In the genomic region with DNA sequence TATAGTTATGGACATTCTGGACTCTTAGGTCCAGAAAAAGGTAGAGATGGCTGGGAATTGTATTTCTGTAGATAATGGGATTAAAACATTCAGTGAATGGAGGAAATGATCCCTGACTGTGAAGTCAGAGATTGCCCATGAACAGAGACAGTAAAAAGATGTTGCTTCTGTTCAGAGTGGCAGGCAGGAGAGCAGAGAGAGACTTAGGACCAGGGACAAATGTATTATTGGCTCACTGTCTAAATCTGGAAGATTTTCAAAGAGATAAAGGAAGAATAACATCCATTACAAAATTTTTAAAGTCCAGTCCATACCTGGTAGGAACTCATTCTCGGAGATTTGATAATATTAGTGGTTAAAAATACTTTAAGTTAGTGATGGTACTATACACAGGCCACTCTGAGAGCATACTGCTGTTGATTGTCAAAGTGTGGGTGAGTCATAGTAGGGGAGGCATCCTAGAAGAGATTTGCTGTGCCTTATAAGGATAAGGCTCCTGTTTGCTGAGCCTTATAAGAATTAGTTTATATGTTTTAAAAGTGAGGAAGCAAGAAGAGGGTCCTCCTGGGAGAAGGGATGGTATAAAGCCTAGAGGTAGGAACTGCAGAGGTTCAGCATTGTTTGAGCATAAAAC, we compare ENCODE assay signal across 15 cellular contexts. TPM values are rescaled to one million over a fixed set of nuclear protein-coding genes. Genes with fewer than 3 reads are reported as not detected.
DNase-seq lines count a peak whose midpoint lies in the region; FAIRE-seq and TF ChIP-seq lines count a peak whose summit lies in the region.
"Had no signal": no experiment of that assay in that cellular context is flagged by ENCODE, and none has a peak within 500 bp of the region (broad histone marks: within the 10 kb centered on the region; RNA-seq: fewer than 3 reads in every experiment).

No MANE protein-coding gene starts in this region.

- H3K9me3 Mint-ChIP-seq in mesothelial cell of epicardium (peaks cover 30% of the 10 kb centered on the region), glutamatergic neuron (ENCODE audit: unreplicated experiment) (peaks cover 2% of the 10 kb centered on the region)
- no peaks in the 10 kb centered on the region for H3K9me3 Mint-ChIP-seq in CD8-positive, alpha-beta memory T cell
- H3K9me3 Mint-ChIP-seq in activated naive CD4-positive, alpha-beta T cell treated with anti-CD3 and anti-CD28 coated beads for 36 hours: no peaks in the 10 kb centered on the region

- peaks cover 14 to 88% (median 75%) of the 10 kb centered on the region in 10 experiments for H3K4me1 ChIP-seq in BLaER1 treated with 17β-estradiol and CSF1 and Interleukin-3, amounts not matched to agents 10 nM and 100 nM
- H3K4me1 ChIP-seq in OCI-LY3 (ENCODE audit: low read length) (peaks cover 97% of the 10 kb centered on the region), endothelial cell of umbilical vein (ENCODE audit: control insufficient read depth, extremely low read depth, insufficient read depth, low read length) (no peaks in the 10 kb centered on the region)
- H3K4me1 ChIP-seq in CD8-positive, alpha-beta memory T cell (ENCODE audit: insufficient read depth, low read length): no peaks in the 10 kb centered on the region
- H3K4me1 ChIP-seq: right atrium auricular region had no signal

- H3K27ac Mint-ChIP-seq in mesothelial cell of epicardium (peak overlapping the region; percentile 59), glutamatergic neuron (ENCODE audit: unreplicated experiment) (no peak overlapping the region)
- no peak overlapping the region for H3K27ac Mint-ChIP-seq in CD8-positive, alpha-beta memory T cell
- no peak overlapping the region for H3K27ac Mint-ChIP-seq in activated naive CD4-positive, alpha-beta T cell treated with anti-CD3 and anti-CD28 coated beads for 36 hours
- H3K27ac Mint-ChIP-seq: CD4-positive, CD25-positive, alpha-beta regulatory T cell had no signal

- no peak overlapping the region for H3K9ac ChIP-seq in BLaER1 treated with 17β-estradiol and CSF1 and Interleukin-3, amounts not matched to agents 10 nM and 100 nM
- H3K9ac ChIP-seq in OCI-LY3 (ENCODE audit: low read length) (peak overlapping the region; percentile 91), endothelial cell of umbilical vein (replicated peaks; ENCODE audit: extremely low read depth, insufficient read depth, low read length) (no peak overlapping the region)

- H3K4me2 ChIP-seq in BLaER1 treated with 17β-estradiol and CSF1 and Interleukin-3, amounts not matched to agents 10 nM and 100 nM: peak overlapping the region in 6 of 11 experiments; percentile 1 to 68 (median 38); a peak in 5 of 22 replicates
- H3K4me2 ChIP-seq in OCI-LY3 (ENCODE audit: low read length) (peak overlapping the region; percentile 97), endothelial cell of umbilical vein (ENCODE audit: insufficient read depth, low read length) (no peak overlapping the region)

- H3K4me3 Mint-ChIP-seq in mesothelial cell of epicardium (no peak overlapping the region), glutamatergic neuron (ENCODE audit: unreplicated experiment) (no peak overlapping the region)
- H3K4me3 Mint-ChIP-seq in CD8-positive, alpha-beta memory T cell: no peak overlapping the region
- no peak overlapping the region for H3K4me3 Mint-ChIP-seq in activated naive CD4-positive, alpha-beta T cell treated with anti-CD3 and anti-CD28 coated beads for 36 hours
- H3K4me3 Mint-ChIP-seq: CD4-positive, CD25-positive, alpha-beta regulatory T cell had no signal

- no peaks in the 10 kb centered on the region for H3K36me3 ChIP-seq in BLaER1 treated with 17β-estradiol and CSF1 and Interleukin-3, amounts not matched to agents 10 nM and 100 nM
- H3K36me3 ChIP-seq in OCI-LY3 (replicated peaks; ENCODE audit: low read depth, low read length): peaks cover 4% of the 10 kb centered on the region
- H3K36me3 ChIP-seq in endothelial cell of umbilical vein (ENCODE audit: control insufficient read depth in 2 of 2, extremely low read depth in 1 of 2, insufficient read depth in 2 of 2, low read length in 2 of 2): no peaks in the 10 kb centered on the region
- H3K36me3 ChIP-seq in CD8-positive, alpha-beta memory T cell (ENCODE audit: insufficient read depth, low read length): no peaks in the 10 kb centered on the region
- H3K36me3 ChIP-seq: right atrium auricular region, stomach had no signal

- TF ChIP-seq CTCF in OCI-LY3 (IDR thresholded peaks at IDR 0.05; ENCODE audit: low read depth, low read length) (no peak), endothelial cell of umbilical vein (IDR thresholded peaks at IDR 0.05; ENCODE audit: extremely low read depth in 1 of 2, insufficient read depth in 1 of 2, low read depth in 1 of 2, low read length in 2 of 2) (no peak), mesothelial cell of epicardium (IDR thresholded peaks at IDR 0.05; ENCODE audit: unreplicated experiment) (no peak), glutamatergic neuron (IDR thresholded peaks at IDR 0.05; ENCODE audit: partially characterized antibody, unreplicated experiment) (no peak)

- peaks cover 40% of the 10 kb centered on the region for H3K4me1 Mint-ChIP-seq in mesothelial cell of epicardium
- peaks cover 33% of the 10 kb centered on the region for H3K4me1 Mint-ChIP-seq in glutamatergic neuron (ENCODE audit: low read depth, unreplicated experiment)
- H3K4me1 Mint-ChIP-seq in CD8-positive, alpha-beta memory T cell: no peaks in the 10 kb centered on the region
- H3K4me1 Mint-ChIP-seq in activated naive CD4-positive, alpha-beta T cell treated with anti-CD3 and anti-CD28 coated beads for 36 hours (ENCODE audit: low read depth): peaks cover 11% of the 10 kb centered on the region

- peak; percentile 15 for DNase-seq in endothelial cell of umbilical vein (ENCODE audit: low read depth, low spot score)
- DNase-seq in mesothelial cell of epicardium (ENCODE audit: low spot score in 2 of 2, unreplicated experiment in 2 of 2): no peak
- DNase-seq in mucosa of gallbladder (ENCODE audit: low spot score): no peak
- no peak for DNase-seq in glutamatergic neuron
- no peak for DNase-seq in CD8-positive, alpha-beta memory T cell
- DNase-seq in activated naive CD4-positive, alpha-beta T cell treated with anti-CD3 and anti-CD28 coated beads for 36 hours: no peak
- DNase-seq: activated CD4-positive, CD25-positive, alpha-beta regulatory T cell treated with anti-CD3 and anti-CD28 coated beads, Interleukin-2, amount 50 U/mL, for 72 hours; KBM-7; NCI-H2029; stomach had no signal

- no peaks in the 10 kb centered on the region for H3K9me1 ChIP-seq in endothelial cell of umbilical vein (replicated peaks; ENCODE audit: control insufficient read depth, extremely low read depth, insufficient read depth, low read length)

- POLR2A ChIA-PET in endothelial cell of umbilical vein (lab: Charles Lee): no interaction called here
- POLR2A ChIA-PET in CD8-positive, alpha-beta memory T cell (lab: Charles Lee): no interaction called here

- H3K36me3 Mint-ChIP-seq in mesothelial cell of epicardium (no peaks in the 10 kb centered on the region), glutamatergic neuron (ENCODE audit: unreplicated experiment) (no peaks in the 10 kb centered on the region)
- no peaks in the 10 kb centered on the region for H3K36me3 Mint-ChIP-seq in CD8-positive, alpha-beta memory T cell
- H3K36me3 Mint-ChIP-seq in activated naive CD4-positive, alpha-beta T cell treated with anti-CD3 and anti-CD28 coated beads for 36 hours (ENCODE audit: low read depth): no peaks in the 10 kb centered on the region
- H3K36me3 Mint-ChIP-seq: CD4-positive, CD25-positive, alpha-beta regulatory T cell had no signal

- CTCF ChIA-PET in endothelial cell of umbilical vein (lab: Charles Lee): interaction anchor here (1.1 kb wide), 1 partner anchor 7 kb away, joined by 3 read pairs; no protein-coding TSS in a partner anchor
- CTCF ChIA-PET in CD8-positive, alpha-beta memory T cell (lab: Charles Lee): no interaction called here
- CTCF ChIA-PET in activated naive CD4-positive, alpha-beta T cell treated with anti-CD3 and anti-CD28 coated beads for 36 hours (lab: Charles Lee): no interaction called here

- H3K27ac ChIP-seq in BLaER1 treated with 17β-estradiol and CSF1 and Interleukin-3, amounts not matched to agents 10 nM and 100 nM: no peak overlapping the region; a peak in 2 of 22 replicates
- peak overlapping the region; percentile 100 for H3K27ac ChIP-seq in OCI-LY3 (ENCODE audit: low read length)
- no peak overlapping the region for H3K27ac ChIP-seq in endothelial cell of umbilical vein (ENCODE audit: insufficient read depth, low read depth, low read length)
- no peak overlapping the region for H3K27ac ChIP-seq in CD8-positive, alpha-beta memory T cell (ENCODE audit: low read depth, low read length)
- H3K27ac ChIP-seq: epithelial cell of prostate, right atrium auricular region, stomach had no signal

- 0 out of 22 replicates have a peak, but pooled peaks cover 0 to 6% (median 0%) of the 10 kb centered on the region in 11 experiments for H3K27me3 ChIP-seq in BLaER1 treated with 17β-estradiol and CSF1 and Interleukin-3, amounts not matched to agents 10 nM and 100 nM
- no peaks in the 10 kb centered on the region for H3K27me3 ChIP-seq in OCI-LY3 (ENCODE audit: low read depth, low read length)
- H3K27me3 ChIP-seq in endothelial cell of umbilical vein (ENCODE audit: control insufficient read depth in 2 of 2, insufficient read depth in 2 of 2, low read length in 2 of 2): no peaks in the 10 kb centered on the region
- H3K27me3 ChIP-seq in CD8-positive, alpha-beta memory T cell (ENCODE audit: insufficient read depth, low read length, poor library complexity, severe bottlenecking): no peaks in the 10 kb centered on the region
- H3K27me3 ChIP-seq: right atrium auricular region had no signal

- peaks cover 91% of the 10 kb centered on the region for H3K79me2 ChIP-seq in OCI-LY3 (ENCODE audit: low read length)
- peaks cover 2% of the 10 kb centered on the region for H3K79me2 ChIP-seq in endothelial cell of umbilical vein (ENCODE audit: control insufficient read depth, insufficient read depth, low read length)

- intact Hi-C loops in endothelial cell of umbilical vein (cut with micrococcal nuclease): no loop called here
- intact Hi-C loops in activated naive CD4-positive, alpha-beta T cell treated with anti-CD3 and anti-CD28 coated beads for 36 hours (cut with micrococcal nuclease): no loop called here

- FAIRE-seq in endothelial cell of umbilical vein (lab: Jason Lieb, UNC): peak; percentile 4

- no peak for TF ChIP-seq POLR2A in endothelial cell of umbilical vein (IDR thresholded peaks at IDR 0.05; ENCODE audit: low read depth, low read length)

- no TSS peak for BruUV-seq in endothelial cell of umbilical vein (replicated peaks; lab: Mats Ljungman, UMichigan)

- peaks cover 0 to 18% (median 0%) of the 10 kb centered on the region in 11 experiments; a peak in 3 of 22 replicates for H4K20me1 ChIP-seq in BLaER1 treated with 17β-estradiol and CSF1 and Interleukin-3, amounts not matched to agents 10 nM and 100 nM
- H4K20me1 ChIP-seq in OCI-LY3 (ENCODE audit: insufficient read depth, low read length) (no peaks in the 10 kb centered on the region), endothelial cell of umbilical vein (replicated peaks; ENCODE audit: control insufficient read depth, extremely low read depth, insufficient read depth, low read length) (no peaks in the 10 kb centered on the region)

- dilution Hi-C loops in endothelial cell of umbilical vein (cut with MboI; ENCODE audit: extremely low pct_ligation_motif_present, low sequenced_read_pairs): no loop called here

- no peaks in the 10 kb centered on the region for H3K9me3 ChIP-seq in BLaER1 treated with 17β-estradiol and CSF1 and Interleukin-3, amounts not matched to agents 10 nM and 100 nM (replicated peaks in 1 of 11)
- H3K9me3 ChIP-seq in OCI-LY3 (ENCODE audit: insufficient read depth, low read length): no peaks in the 10 kb centered on the region
- H3K9me3 ChIP-seq in endothelial cell of umbilical vein (replicated peaks; ENCODE audit: control insufficient read depth, insufficient read depth, low read length): no peaks in the 10 kb centered on the region
- no peaks in the 10 kb centered on the region for H3K9me3 ChIP-seq in CD8-positive, alpha-beta memory T cell (ENCODE audit: low read length)
- H3K9me3 ChIP-seq: right atrium auricular region, stomach had no signal

- H2AFZ ChIP-seq in OCI-LY3 (ENCODE audit: low read depth, low read length): no peak overlapping the region
- H2AFZ ChIP-seq in endothelial cell of umbilical vein (ENCODE audit: low read depth, low read length): no peak overlapping the region

- H3K27me3 Mint-ChIP-seq in mesothelial cell of epicardium (ENCODE audit: low read depth) (no peaks in the 10 kb centered on the region), glutamatergic neuron (ENCODE audit: unreplicated experiment) (no peaks in the 10 kb centered on the region)
- peaks cover 7 to 9% of the 10 kb centered on the region in 2 donors for H3K27me3 Mint-ChIP-seq in CD8-positive, alpha-beta memory T cell
- H3K27me3 Mint-ChIP-seq in activated naive CD4-positive, alpha-beta T cell treated with anti-CD3 and anti-CD28 coated beads for 36 hours (ENCODE audit: low read depth): peaks cover 3% of the 10 kb centered on the region
- H3K27me3 Mint-ChIP-seq: CD4-positive, CD25-positive, alpha-beta regulatory T cell had no signal

- H3K4me3 ChIP-seq in BLaER1 treated with 17β-estradiol and CSF1 and Interleukin-3, amounts not matched to agents 10 nM and 100 nM: no peak overlapping the region
- H3K4me3 ChIP-seq in OCI-LY3 (ENCODE audit: low read length) (0 out of 2 replicates have a peak overlapping the region, but pooled peaks have one; percentile 58), endothelial cell of umbilical vein (replicated peaks in 1 of 3; ENCODE audit: insufficient read depth in 1 of 3, low read depth in 1 of 3, low read length in 3 of 3) (no peak overlapping the region)
- no peak overlapping the region for H3K4me3 ChIP-seq in CD8-positive, alpha-beta memory T cell (ENCODE audit: low read length)
- H3K4me3 ChIP-seq: right atrium auricular region, stomach had no signal

RNA-seq across cellular contexts. Expression of gene JADE3, which starts 53.0 kb away (rescaled TPM):
- 16.3 and 18.4 TPM in 2 replicates for total RNA-seq in endothelial cell of umbilical vein
- 3.7 and 4.9 TPM in 2 replicates for polyA plus RNA-seq in endothelial cell of umbilical vein
- 6.2 and 6.7 TPM in 2 replicates for polyA plus RNA-seq in endothelial cell of umbilical vein (2011; cell fraction: cytosol; rRNA removed)
- 11.2 and 13.7 TPM in 2 replicates for polyA plus RNA-seq in endothelial cell of umbilical vein (2011; cell fraction: nucleus; rRNA removed)
- polyA plus RNA-seq in endothelial cell of umbilical vein (2012): 9.3 and 11.1 TPM in 2 replicates
- polyA minus RNA-seq in endothelial cell of umbilical vein: 9.8 and 24.7 TPM in 2 replicates
- polyA minus RNA-seq in endothelial cell of umbilical vein (2011; cell fraction: cytosol; rRNA and poly(A)+ RNA removed): 13.1 TPM
- 8.4 and 17.6 TPM in 2 replicates for polyA minus RNA-seq in endothelial cell of umbilical vein (2011; cell fraction: nucleus; rRNA and poly(A)+ RNA removed)
- total RNA-seq in mesothelial cell of epicardium: 15.5 to 16.4 TPM (median 16.4 TPM) in 3 replicates
- total RNA-seq in mucosa of gallbladder: 8.4 TPM
- total RNA-seq in glutamatergic neuron (ENCODE audit: unreplicated experiment): 14.0 TPM
- 1 to 10 TPM; 1.6 TPM for total RNA-seq in CD8-positive, alpha-beta memory T cell
- polyA plus RNA-seq in CD8-positive, alpha-beta memory T cell: not detected
- 1 to 10 TPM; 1.4 TPM for total RNA-seq in activated naive CD4-positive, alpha-beta T cell treated with anti-CD3 and anti-CD28 coated beads for 36 hours
- polyA plus RNA-seq: CD4-positive, CD25-positive, alpha-beta regulatory T cell had no signal
